In genomic region chr9:98808411-98808815, GRCh38 we compare ENCODE assay signal across 8 cellular contexts. TPM values are rescaled to one million over a fixed set of nuclear protein-coding genes. Genes with fewer than 3 reads are reported as not detected.
A peak's percentile ranks its signal among the peaks of the same experiment; 100 is the strongest.
DNase-seq lines count a peak whose midpoint lies in the region; ATAC-seq, FAIRE-seq and TF ChIP-seq lines count a peak whose summit lies in the region.

No MANE protein-coding gene starts in this region.

- H3K4me2 ChIP-seq in A549, result peak overlapping the region; percentile 97

- CTCF ChIA-PET in A549 (lab: Yijun Ruan, JAX), result interaction anchor here (0.5 to 4.9 kb wide), 8 partner anchors 8 to 728 kb away, joined by 3 to 41 read pairs (median 4); partner anchors contain the start of gene ANKS6
- CTCF ChIA-PET in HEK293 (lab: Yijun Ruan, JAX), result interaction anchor here (0.7 to 3.4 kb wide), 8 partner anchors 11 to 423 kb away, joined by 3 to 19 read pairs (median 4); no protein-coding TSS in a partner anchor

- WGBS in A549 (ENCODE audit: missing lambda C conversion rate), result 92% methylated on average over 17 of the region's 17 CpGs

- intact Hi-C loops in tibial artery (cut with DNase I; ENCODE audit: low total_unique reads), result no loop called here

- no peak for TF ChIP-seq POLR2A in A549 (IDR thresholded peaks at IDR 0.05; ENCODE audit: low read length)

- FAIRE-seq in A549 (lab: Jason Lieb, UNC), result no peak

- DNase-seq in A549 (ENCODE audit: low read depth in 1 of 2, low spot score in 1 of 2) (no peak), left kidney (ENCODE audit: low read depth, low spot score) (peak; percentile 27), tibial artery (peak in 1 of 2 donors; percentile 67), NCI-H446 treated with DMSO at 0.1 percent for 48 hours (lab: John Stamatoyannopoulos, UW) (no peak), AG08396 (ENCODE audit: low spot score) (no peak)

- H3K4me1 ChIP-seq in A549, result peaks cover 24% of the 10 kb centered on the region
- H3K4me1 ChIP-seq in HEK293 (ENCODE audit: control insufficient read depth, insufficient read depth, low read length), result no peaks in the 10 kb centered on the region
- peaks cover 0 to 35% (median 13%) of the 10 kb centered on the region in 4 donors for H3K4me1 ChIP-seq in tibial artery

- H3K27ac Mint-ChIP-seq in activated naive CD8-positive, alpha-beta T cell, result peak overlapping the region; percentile 54

- peaks cover 5% of the 10 kb centered on the region for H3K9me3 Mint-ChIP-seq in activated naive CD8-positive, alpha-beta T cell (ENCODE audit: low read depth)

- H3K4me3 Mint-ChIP-seq in activated naive CD8-positive, alpha-beta T cell, result peak overlapping the region; percentile 88

- peak overlapping the region; percentile 75 for H3K4me3 ChIP-seq in A549
- H3K4me3 ChIP-seq in HEK293 (ENCODE audit: low read depth, low read length), result no peak overlapping the region; the same call in 1 of the 2 replicates
- H3K4me3 ChIP-seq in tibial artery, result peak overlapping the region; percentile 50 to 61

- H3K9me3 ChIP-seq in A549 (no peaks in the 10 kb centered on the region; the same call in 2 of the 3 replicates), HEK293 (ENCODE audit: control insufficient read depth, insufficient read depth, low read depth, low read length) (no peaks in the 10 kb centered on the region), tibial artery (no peaks in the 10 kb centered on the region)

- H3K27me3 Mint-ChIP-seq in activated naive CD8-positive, alpha-beta T cell, result peaks cover under 1% of the 10 kb centered on the region

- TF ChIP-seq RAD21 in A549 (conservative IDR thresholded peaks at IDR 0.05 in 1 of 2, IDR thresholded peaks at IDR 0.05 in 1 of 2), result no peak

- H3K36me3 Mint-ChIP-seq in activated naive CD8-positive, alpha-beta T cell, result peaks cover 7% of the 10 kb centered on the region

- ATAC-seq in A549 (no peak), GM21786 (IDR thresholded peaks at IDR 0.05; ENCODE audit: unreplicated experiment) (no peak)

- H3K27ac ChIP-seq in A549 (peak overlapping the region in 1 of 2 experiments; percentile 93; a peak in 4 of 6 replicates), HEK293 (ENCODE audit: extremely low read depth, low read depth, low read length) (no peak overlapping the region), tibial artery (no peak overlapping the region)

- POLR2A ChIA-PET in A549 (lab: Yijun Ruan, JAX) (no interaction called here), HEK293 (lab: Yijun Ruan, JAX) (interaction anchor here (2.3 kb wide), 1 partner anchor 17 kb away, joined by 5 read pairs; no protein-coding TSS in a partner anchor)

- no peaks in the 10 kb centered on the region for H3K36me3 ChIP-seq in HEK293 (ENCODE audit: control insufficient read depth in 2 of 2, insufficient read depth in 1 of 2, low read length in 2 of 2)
- H3K36me3 ChIP-seq in tibial artery, result no peaks in the 10 kb centered on the region

- H3K27me3 ChIP-seq in tibial artery, result peaks cover 0 to 18% of the 10 kb centered on the region in 2 donors

- TF ChIP-seq EP300 in A549 (IDR thresholded peaks at IDR 0.05), result no peak

- TF ChIP-seq CTCF in A549 (IDR thresholded peaks at IDR 0.05) (no peak), HEK293 (tag by site-specific recombination; IDR thresholded peaks at IDR 0.05) (no peak), tibial artery (IDR thresholded peaks at IDR 0.05) (no peak)

- peaks cover 31% of the 10 kb centered on the region for H3K4me1 Mint-ChIP-seq in activated naive CD8-positive, alpha-beta T cell (ENCODE audit: low read depth)

TF ChIP-seq in A549, 52 proteins besides CTCF, POLR2A, EP300 and RAD21:
- no peak for TF ChIP-seq FOXS1 (CRISPR knock-in tag; IDR thresholded peaks at IDR 0.05)
- no peak for TF ChIP-seq ATOH8 (CRISPR knock-in tag; IDR thresholded peaks at IDR 0.05; ENCODE audit: low read depth)
TF ChIP-seq in A549: peak in this region for 0.

TF ChIP-seq in HEK293, 187 proteins besides CTCF, POLR2A, EP300 and RAD21 (continues in another document):
- TF ChIP-seq ZNF157 (tag by site-specific recombination; IDR thresholded peaks at IDR 0.05) (no peak), REST (tag by site-specific recombination; IDR thresholded peaks at IDR 0.05) (no peak), ZBTB21 (tag by site-specific recombination; IDR thresholded peaks at IDR 0.05) (no peak), ZNF398 (tag by site-specific recombination; IDR thresholded peaks at IDR 0.05) (peak; percentile 64), ZNF341 (tag by site-specific recombination; IDR thresholded peaks at IDR 0.05; ENCODE audit: low read depth) (no peak), ZNF514 (tag by site-specific recombination; IDR thresholded peaks at IDR 0.05) (no peak), ZFHX2 (tag by site-specific recombination; conservative IDR thresholded peaks at IDR 0.05) (peak; percentile 59), ZNF2 (tag by site-specific recombination; IDR thresholded peaks at IDR 0.05) (no peak), SP2 (tag by site-specific recombination; IDR thresholded peaks at IDR 0.05) (0 out of 2 replicates have a peak, but pooled peaks have one; percentile 39)
- TF ChIP-seq, protein P1, sequence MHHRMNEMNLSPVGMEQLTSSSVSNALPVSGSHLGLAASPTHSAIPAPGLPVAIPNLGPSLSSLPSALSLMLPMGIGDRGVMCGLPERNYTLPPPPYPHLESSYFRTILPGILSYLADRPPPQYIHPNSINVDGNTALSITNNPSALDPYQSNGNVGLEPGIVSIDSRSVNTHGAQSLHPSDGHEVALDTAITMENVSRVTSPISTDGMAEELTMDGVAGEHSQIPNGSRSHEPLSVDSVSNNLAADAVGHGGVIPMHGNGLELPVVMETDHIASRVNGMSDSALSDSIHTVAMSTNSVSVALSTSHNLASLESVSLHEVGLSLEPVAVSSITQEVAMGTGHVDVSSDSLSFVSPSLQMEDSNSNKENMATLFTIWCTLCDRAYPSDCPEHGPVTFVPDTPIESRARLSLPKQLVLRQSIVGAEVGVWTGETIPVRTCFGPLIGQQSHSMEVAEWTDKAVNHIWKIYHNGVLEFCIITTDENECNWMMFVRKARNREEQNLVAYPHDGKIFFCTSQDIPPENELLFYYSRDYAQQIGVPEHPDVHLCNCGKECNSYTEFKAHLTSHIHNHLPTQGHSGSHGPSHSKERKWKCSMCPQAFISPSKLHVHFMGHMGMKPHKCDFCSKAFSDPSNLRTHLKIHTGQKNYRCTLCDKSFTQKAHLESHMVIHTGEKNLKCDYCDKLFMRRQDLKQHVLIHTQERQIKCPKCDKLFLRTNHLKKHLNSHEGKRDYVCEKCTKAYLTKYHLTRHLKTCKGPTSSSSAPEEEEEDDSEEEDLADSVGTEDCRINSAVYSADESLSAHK (tag by site-specific recombination; IDR thresholded peaks at IDR 0.05), result 0 out of 2 replicates have a peak, but pooled peaks have one; percentile 15

RNA-seq across cellular contexts. Expression of gene GALNT12, which starts 0.9 kb away (rescaled TPM):
- polyA plus RNA-seq in A549 (2011; rRNA removed) (7.3 and 7.7 TPM in 2 replicates), A549 (2017; fragmentation: RNase III; extraction: RNeasy Plus Mini Kit Qiagen cat#74134 plus additional on column Dnase treatment) (2.6 to 3.2 TPM (median 3.0 TPM) in 3 replicates)
- polyA plus RNA-seq in A549 (2012; cell fraction: cytosol; rRNA removed), result 1.9 and 2.2 TPM in 2 replicates
- polyA plus RNA-seq in A549 (2012; cell fraction: nucleus; rRNA removed), result 4.3 and 5.3 TPM in 2 replicates
- polyA minus RNA-seq in A549 (2011; rRNA and poly(A)+ RNA removed), result 3.3 and 3.4 TPM in 2 replicates

RNA-seq across cellular contexts. Expression of gene ANKS6, which starts 12.1 kb away (rescaled TPM):
- polyA plus RNA-seq in A549 (2011; rRNA removed) (15.2 and 17.7 TPM in 2 replicates), A549 (2017; fragmentation: RNase III; extraction: RNeasy Plus Mini Kit Qiagen cat#74134 plus additional on column Dnase treatment) (14.4 to 16.3 TPM (median 14.7 TPM) in 3 replicates)
- polyA plus RNA-seq in A549 (2012; cell fraction: cytosol; rRNA removed), result 38.5 and 39.6 TPM in 2 replicates
- polyA plus RNA-seq in A549 (2012; cell fraction: nucleus; rRNA removed), result 58.3 and 75.1 TPM in 2 replicates
- polyA minus RNA-seq in A549 (2011; rRNA and poly(A)+ RNA removed), result 15.6 and 21.6 TPM in 2 replicates
